Comparison of ENCODE assay signal across 1 cellular context in the genomic region with DNA sequence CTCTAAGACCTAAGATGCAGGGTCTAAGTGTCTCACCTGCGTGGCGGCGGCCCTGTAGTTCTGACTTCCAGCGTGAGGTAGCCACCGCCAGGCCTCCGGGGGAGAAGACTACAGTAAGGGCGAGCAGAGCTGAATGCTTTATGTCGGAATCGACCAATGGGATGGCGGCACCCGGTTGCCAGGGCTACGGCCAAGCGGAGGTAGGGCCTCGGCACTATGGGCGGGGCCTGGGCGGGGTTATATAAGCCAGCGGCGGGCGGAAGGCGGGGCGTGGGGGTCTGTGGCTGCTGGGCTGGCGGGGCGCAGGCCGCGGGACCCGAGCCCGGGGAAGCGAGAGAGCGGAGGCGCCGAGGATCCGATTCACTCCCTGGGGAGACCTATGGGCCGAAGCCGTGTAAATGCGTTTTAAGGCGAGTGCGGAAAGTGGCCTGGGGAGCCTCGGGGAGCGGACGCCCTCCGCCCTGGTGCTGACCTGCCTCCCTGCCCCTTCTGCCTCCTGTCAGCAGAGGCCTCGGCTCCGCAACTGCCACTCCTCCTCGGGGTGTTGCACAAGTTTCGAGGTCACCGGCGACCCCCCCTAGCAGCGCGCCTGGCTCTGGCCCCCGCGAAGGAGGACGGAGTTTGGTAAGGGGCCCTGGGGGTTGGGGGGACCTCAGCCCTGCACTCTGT.
A peak's percentile ranks its signal among the peaks of the same experiment; 100 is the strongest.
TF ChIP-seq lines count a peak whose summit lies in the region.

A gene (plus strand): TSS at position 269 of the 669 bp plus-strand sequence. CDS start 1,097 bp downstream, outside the sequence.

TF ChIP-seq in K562, 482 proteins besides CTCF, POLR2A, EP300 and RAD21 (continued from another document and continues in another):
- TF ChIP-seq, protein P1, sequence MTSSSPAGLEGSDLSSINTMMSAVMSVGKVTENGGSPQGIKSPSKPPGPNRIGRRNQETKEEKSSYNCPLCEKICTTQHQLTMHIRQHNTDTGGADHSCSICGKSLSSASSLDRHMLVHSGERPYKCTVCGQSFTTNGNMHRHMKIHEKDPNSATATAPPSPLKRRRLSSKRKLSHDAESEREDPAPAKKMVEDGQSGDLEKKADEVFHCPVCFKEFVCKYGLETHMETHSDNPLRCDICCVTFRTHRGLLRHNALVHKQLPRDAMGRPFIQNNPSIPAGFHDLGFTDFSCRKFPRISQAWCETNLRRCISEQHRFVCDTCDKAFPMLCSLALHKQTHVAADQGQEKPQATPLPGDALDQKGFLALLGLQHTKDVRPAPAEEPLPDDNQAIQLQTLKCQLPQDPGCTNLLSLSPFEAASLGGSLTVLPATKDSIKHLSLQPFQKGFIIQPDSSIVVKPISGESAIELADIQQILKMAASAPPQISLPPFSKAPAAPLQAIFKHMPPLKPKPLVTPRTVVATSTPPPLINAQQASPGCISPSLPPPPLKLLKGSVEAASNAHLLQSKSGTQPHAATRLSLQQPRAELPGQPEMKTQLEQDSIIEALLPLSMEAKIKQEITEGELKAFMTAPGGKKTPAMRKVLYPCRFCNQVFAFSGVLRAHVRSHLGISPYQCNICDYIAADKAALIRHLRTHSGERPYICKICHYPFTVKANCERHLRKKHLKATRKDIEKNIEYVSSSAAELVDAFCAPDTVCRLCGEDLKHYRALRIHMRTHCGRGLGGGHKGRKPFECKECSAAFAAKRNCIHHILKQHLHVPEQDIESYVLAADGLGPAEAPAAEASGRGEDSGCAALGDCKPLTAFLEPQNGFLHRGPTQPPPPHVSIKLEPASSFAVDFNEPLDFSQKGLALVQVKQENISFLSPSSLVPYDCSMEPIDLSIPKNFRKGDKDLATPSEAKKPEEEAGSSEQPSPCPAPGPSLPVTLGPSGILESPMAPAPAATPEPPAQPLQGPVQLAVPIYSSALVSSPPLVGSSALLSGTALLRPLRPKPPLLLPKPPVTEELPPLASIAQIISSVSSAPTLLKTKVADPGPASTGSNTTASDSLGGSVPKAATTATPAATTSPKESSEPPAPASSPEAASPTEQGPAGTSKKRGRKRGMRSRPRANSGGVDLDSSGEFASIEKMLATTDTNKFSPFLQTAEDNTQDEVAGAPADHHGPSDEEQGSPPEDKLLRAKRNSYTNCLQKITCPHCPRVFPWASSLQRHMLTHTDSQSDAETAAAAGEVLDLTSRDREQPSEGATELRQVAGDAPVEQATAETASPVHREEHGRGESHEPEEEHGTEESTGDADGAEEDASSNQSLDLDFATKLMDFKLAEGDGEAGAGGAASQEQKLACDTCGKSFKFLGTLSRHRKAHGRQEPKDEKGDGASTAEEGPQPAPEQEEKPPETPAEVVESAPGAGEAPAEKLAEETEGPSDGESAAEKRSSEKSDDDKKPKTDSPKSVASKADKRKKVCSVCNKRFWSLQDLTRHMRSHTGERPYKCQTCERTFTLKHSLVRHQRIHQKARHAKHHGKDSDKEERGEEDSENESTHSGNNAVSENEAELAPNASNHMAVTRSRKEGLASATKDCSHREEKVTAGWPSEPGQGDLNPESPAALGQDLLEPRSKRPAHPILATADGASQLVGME (CRISPR knock-in tag; IDR thresholded peaks at IDR 0.05): no peak
- TF ChIP-seq, protein P2, sequence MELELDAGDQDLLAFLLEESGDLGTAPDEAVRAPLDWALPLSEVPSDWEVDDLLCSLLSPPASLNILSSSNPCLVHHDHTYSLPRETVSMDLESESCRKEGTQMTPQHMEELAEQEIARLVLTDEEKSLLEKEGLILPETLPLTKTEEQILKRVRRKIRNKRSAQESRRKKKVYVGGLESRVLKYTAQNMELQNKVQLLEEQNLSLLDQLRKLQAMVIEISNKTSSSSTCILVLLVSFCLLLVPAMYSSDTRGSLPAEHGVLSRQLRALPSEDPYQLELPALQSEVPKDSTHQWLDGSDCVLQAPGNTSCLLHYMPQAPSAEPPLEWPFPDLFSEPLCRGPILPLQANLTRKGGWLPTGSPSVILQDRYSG (tag; conservative IDR thresholded peaks at IDR 0.05; ENCODE audit: low read depth): no peak
- peak; percentile 55 for TF ChIP-seq FOS (IDR thresholded peaks at IDR 0.05; ENCODE audit: extremely low read depth, insufficient read length)
- TF ChIP-seq, protein P3, sequence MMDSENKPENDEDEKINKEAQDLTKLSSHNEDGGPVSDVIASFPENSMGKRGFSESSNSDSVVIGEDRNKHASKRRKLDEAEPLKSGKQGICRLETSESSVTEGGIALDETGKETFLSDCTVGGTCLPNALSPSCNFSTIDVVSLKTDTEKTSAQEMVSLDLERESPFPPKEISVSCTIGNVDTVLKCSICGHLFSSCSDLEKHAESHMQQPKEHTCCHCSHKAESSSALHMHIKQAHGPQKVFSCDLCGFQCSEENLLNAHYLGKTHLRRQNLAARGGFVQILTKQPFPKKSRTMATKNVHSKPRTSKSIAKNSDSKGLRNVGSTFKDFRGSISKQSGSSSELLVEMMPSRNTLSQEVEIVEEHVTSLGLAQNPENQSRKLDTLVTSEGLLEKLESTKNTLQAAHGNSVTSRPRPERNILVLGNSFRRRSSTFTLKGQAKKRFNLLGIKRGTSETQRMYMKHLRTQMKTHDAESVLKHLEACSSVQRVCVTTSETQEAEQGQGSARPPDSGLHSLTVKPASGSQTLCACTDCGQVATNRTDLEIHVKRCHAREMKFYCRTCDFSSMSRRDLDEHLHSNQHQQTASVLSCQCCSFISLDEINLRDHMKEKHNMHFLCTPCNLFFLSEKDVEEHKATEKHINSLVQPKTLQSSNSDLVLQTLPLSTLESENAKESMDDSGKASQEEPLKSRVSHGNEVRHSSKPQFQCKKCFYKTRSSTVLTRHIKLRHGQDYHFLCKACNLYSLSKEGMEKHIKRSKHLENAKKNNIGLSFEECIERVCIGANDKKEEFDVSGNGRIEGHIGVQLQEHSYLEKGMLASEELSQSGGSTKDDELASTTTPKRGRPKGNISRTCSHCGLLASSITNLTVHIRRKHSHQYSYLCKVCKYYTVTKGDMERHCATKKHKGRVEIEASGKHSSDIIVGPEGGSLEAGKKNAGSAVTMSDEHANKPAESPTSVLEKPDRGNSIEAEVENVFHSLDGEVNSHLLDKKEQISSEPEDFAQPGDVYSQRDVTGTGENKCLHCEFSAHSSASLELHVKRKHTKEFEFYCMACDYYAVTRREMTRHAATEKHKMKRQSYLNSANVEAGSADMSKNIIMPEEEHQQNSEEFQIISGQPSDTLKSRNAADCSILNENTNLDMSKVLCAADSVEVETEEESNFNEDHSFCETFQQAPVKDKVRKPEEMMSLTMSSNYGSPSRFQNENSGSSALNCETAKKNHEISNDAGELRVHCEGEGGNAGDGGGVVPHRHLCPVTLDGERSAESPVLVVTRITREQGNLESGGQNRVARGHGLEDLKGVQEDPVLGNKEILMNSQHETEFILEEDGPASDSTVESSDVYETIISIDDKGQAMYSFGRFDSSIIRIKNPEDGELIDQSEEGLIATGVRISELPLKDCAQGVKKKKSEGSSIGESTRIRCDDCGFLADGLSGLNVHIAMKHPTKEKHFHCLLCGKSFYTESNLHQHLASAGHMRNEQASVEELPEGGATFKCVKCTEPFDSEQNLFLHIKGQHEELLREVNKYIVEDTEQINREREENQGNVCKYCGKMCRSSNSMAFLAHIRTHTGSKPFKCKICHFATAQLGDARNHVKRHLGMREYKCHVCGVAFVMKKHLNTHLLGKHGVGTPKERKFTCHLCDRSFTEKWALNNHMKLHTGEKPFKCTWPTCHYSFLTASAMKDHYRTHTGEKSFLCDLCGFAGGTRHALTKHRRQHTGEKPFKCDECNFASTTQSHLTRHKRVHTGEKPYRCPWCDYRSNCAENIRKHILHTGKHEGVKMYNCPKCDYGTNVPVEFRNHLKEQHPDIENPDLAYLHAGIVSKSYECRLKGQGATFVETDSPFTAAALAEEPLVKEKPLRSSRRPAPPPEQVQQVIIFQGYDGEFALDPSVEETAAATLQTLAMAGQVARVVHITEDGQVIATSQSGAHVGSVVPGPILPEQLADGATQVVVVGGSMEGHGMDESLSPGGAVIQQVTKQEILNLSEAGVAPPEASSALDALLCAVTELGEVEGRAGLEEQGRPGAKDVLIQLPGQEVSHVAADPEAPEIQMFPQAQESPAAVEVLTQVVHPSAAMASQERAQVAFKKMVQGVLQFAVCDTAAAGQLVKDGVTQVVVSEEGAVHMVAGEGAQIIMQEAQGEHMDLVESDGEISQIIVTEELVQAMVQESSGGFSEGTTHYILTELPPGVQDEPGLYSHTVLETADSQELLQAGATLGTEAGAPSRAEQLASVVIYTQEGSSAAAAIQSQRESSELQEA (IDR thresholded peaks at IDR 0.05; ENCODE audit: low read depth): no peak
- no peak for TF ChIP-seq DNMT1 (IDR thresholded peaks at IDR 0.05)
- TF ChIP-seq, protein P4, sequence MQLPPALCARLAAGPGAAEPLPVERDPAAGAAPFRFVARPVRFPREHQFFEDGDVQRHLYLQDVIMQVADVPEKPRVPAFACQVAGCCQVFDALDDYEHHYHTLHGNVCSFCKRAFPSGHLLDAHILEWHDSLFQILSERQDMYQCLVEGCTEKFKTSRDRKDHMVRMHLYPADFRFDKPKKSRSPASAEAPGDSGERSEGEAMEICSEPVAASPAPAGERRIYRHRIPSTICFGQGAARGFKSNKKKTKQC (CRISPR knock-in tag; IDR thresholded peaks at IDR 0.05): no peak
- TF ChIP-seq GTF2E2 (tag; IDR thresholded peaks at IDR 0.05): no peak
- no peak for TF ChIP-seq FUS (optimal IDR thresholded peaks at IDR 0.05; ENCODE audit: low read depth, low read length)
- TF ChIP-seq ATF1 (CRISPR knock-in tag; IDR thresholded peaks at IDR 0.05): no peak
- 0 out of 2 replicates have a peak, but pooled peaks have one; percentile 3 for TF ChIP-seq ATF1 (tag; IDR thresholded peaks at IDR 0.05)
- no peak for TF ChIP-seq NFE2 (IDR thresholded peaks at IDR 0.05; ENCODE audit: low read depth)
- no peak for TF ChIP-seq TFAM (CRISPR knock-in tag; conservative IDR thresholded peaks at IDR 0.05)
- peak; percentile 56; the same call in 1 of the 2 replicates for TF ChIP-seq PHF8 (IDR thresholded peaks at IDR 0.05; ENCODE audit: borderline replicate concordance, low read length)
- no peak for TF ChIP-seq ZNF444 (CRISPR knock-in tag; IDR thresholded peaks at IDR 0.05)
- no peak for TF ChIP-seq MCM7 (IDR thresholded peaks at IDR 0.05)
- TF ChIP-seq, protein P5, sequence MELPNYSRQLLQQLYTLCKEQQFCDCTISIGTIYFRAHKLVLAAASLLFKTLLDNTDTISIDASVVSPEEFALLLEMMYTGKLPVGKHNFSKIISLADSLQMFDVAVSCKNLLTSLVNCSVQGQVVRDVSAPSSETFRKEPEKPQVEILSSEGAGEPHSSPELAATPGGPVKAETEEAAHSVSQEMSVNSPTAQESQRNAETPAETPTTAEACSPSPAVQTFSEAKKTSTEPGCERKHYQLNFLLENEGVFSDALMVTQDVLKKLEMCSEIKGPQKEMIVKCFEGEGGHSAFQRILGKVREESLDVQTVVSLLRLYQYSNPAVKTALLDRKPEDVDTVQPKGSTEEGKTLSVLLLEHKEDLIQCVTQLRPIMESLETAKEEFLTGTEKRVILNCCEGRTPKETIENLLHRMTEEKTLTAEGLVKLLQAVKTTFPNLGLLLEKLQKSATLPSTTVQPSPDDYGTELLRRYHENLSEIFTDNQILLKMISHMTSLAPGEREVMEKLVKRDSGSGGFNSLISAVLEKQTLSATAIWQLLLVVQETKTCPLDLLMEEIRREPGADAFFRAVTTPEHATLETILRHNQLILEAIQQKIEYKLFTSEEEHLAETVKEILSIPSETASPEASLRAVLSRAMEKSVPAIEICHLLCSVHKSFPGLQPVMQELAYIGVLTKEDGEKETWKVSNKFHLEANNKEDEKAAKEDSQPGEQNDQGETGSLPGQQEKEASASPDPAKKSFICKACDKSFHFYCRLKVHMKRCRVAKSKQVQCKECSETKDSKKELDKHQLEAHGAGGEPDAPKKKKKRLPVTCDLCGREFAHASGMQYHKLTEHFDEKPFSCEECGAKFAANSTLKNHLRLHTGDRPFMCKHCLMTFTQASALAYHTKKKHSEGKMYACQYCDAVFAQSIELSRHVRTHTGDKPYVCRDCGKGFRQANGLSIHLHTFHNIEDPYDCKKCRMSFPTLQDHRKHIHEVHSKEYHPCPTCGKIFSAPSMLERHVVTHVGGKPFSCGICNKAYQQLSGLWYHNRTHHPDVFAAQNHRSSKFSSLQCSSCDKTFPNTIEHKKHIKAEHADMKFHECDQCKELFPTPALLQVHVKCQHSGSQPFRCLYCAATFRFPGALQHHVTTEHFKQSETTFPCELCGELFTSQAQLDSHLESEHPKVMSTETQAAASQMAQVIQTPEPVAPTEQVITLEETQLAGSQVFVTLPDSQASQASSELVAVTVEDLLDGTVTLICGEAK (IDR thresholded peaks at IDR 0.05): 0 out of 2 replicates have a peak, but pooled peaks have one; percentile 26
- TF ChIP-seq, protein P5 (CRISPR knock-in tag; IDR thresholded peaks at IDR 0.05): no peak
- TF ChIP-seq, protein P6, sequence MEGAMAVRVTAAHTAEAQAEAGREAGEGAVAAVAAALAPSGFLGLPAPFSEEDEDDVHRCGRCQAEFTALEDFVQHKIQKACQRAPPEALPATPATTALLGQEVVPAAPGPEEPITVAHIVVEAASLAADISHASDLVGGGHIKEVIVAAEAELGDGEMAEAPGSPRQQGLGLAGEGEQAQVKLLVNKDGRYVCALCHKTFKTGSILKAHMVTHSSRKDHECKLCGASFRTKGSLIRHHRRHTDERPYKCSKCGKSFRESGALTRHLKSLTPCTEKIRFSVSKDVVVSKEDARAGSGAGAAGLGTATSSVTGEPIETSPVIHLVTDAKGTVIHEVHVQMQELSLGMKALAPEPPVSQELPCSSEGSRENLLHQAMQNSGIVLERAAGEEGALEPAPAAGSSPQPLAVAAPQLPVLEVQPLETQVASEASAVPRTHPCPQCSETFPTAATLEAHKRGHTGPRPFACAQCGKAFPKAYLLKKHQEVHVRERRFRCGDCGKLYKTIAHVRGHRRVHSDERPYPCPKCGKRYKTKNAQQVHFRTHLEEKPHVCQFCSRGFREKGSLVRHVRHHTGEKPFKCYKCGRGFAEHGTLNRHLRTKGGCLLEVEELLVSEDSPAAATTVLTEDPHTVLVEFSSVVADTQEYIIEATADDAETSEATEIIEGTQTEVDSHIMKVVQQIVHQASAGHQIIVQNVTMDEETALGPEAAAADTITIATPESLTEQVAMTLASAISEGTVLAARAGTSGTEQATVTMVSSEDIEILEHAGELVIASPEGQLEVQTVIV (CRISPR knock-in tag; IDR thresholded peaks at IDR 0.05; ENCODE audit: borderline replicate concordance): no peak
- TF ChIP-seq CBX5 (IDR thresholded peaks at IDR 0.05; ENCODE audit: borderline replicate concordance, low read depth): no peak
- no peak for TF ChIP-seq HMG20B (CRISPR knock-in tag; IDR thresholded peaks at IDR 0.05)
